14 cellular contexts compared by ENCODE assay signal in the genomic region with DNA sequence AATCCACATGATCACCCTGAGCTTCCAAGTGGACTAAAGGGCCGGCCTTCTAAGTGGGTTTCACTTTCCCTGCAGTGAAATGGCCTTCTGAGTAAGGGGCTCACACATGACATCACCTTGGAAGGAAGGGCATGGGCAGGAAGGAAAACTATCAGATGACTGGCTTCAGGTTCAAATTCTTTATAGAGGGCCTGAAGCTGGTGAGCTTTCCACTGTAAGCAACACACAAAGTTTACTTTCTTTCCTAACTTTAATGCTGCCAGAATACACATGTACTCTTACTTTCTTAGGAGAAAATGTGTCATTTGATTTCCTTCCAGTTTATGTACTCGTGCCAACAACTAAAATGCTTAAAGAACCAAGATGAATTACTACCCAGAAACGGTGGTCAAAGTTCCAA.
DNase-seq lines count a peak whose midpoint lies in the region; ATAC-seq and TF ChIP-seq lines count a peak whose summit lies in the region.
"Had no signal": no experiment of that assay in that cellular context is flagged by ENCODE, and none has a peak within 500 bp of the region (broad histone marks: within the 10 kb centered on the region; RNA-seq: fewer than 3 reads in every experiment).

No MANE protein-coding gene starts in this region.

- H3K4me1 ChIP-seq in breast epithelium: peaks cover 0 to 23% of the 10 kb centered on the region in 2 donors
- H3K4me1 ChIP-seq in body of pancreas: peaks cover 51% of the 10 kb centered on the region
- peaks cover 10 to 36% of the 10 kb centered on the region in 2 donors for H3K4me1 ChIP-seq in lung (ENCODE audit: control insufficient read depth in 2 of 2, insufficient read depth in 2 of 2, low read length in 2 of 2)
- H3K4me1 ChIP-seq in tibial artery: peaks cover 0 to 99% (median 50%) of the 10 kb centered on the region in 4 donors

- no peak overlapping the region for H3K27ac Mint-ChIP-seq in MCF 10A (ENCODE audit: low read depth, unreplicated experiment)
- H3K27ac Mint-ChIP-seq: T-helper 1 cell treated with Interleukin-12 subunit alpha and Interleukin-12 subunit beta and Interleukin-4 antibody, amounts not matched to agents 30 μg/mL and 1 μg/mL, for 36 hours had no signal

- H3K4me1 Mint-ChIP-seq in MCF 10A (ENCODE audit: insufficient read depth, unreplicated experiment): peaks cover 21% of the 10 kb centered on the region

- DNase-seq in breast epithelium (ENCODE audit: low spot score in 2 of 2) (no peak), MCF 10A (ENCODE audit: unreplicated experiment) (no peak), body of pancreas (no peak), lung (ENCODE audit: low spot score) (no peak), tibial artery (no peak), SHP77 (lab: John Stamatoyannopoulos, UW) (no peak), activated gamma-delta T cell treated with Interleukin-2 at 50 U/mL for 16 hours (no peak)
- DNase-seq: cerebellar nuclear complex, foreskin melanocyte, GDM1, left cardiac atrium had no signal

- TF ChIP-seq POLR2A in breast epithelium (IDR thresholded peaks at IDR 0.05) (no peak), body of pancreas (IDR thresholded peaks at IDR 0.05) (no peak)

- H3K27me3 Mint-ChIP-seq in MCF 10A (ENCODE audit: insufficient read depth, unreplicated experiment): no peaks in the 10 kb centered on the region

- H3K36me3 ChIP-seq in breast epithelium: no peaks in the 10 kb centered on the region
- peaks cover 0 to 2% of the 10 kb centered on the region in 2 donors for H3K36me3 ChIP-seq in body of pancreas (replicated peaks in 1 of 2; ENCODE audit: insufficient read depth in 1 of 2, low read depth in 2 of 2)
- H3K36me3 ChIP-seq in lung (ENCODE audit: control insufficient read depth in 2 of 2, insufficient read depth in 2 of 2, low read length in 2 of 2): peaks cover 4 to 7% of the 10 kb centered on the region in 2 donors
- peaks cover 6 to 16% (median 13%) of the 10 kb centered on the region in 3 donors for H3K36me3 ChIP-seq in tibial artery

- TF ChIP-seq CTCF in breast epithelium (IDR thresholded peaks at IDR 0.05) (no peak), MCF 10A (IDR thresholded peaks at IDR 0.05; ENCODE audit: unreplicated experiment) (no peak), body of pancreas (IDR thresholded peaks at IDR 0.05) (no peak), lung (IDR thresholded peaks at IDR 0.05; ENCODE audit: control extremely low read depth, extremely low read depth) (no peak), tibial artery (IDR thresholded peaks at IDR 0.05) (no peak)

- POLR2A ChIA-PET in MCF 10A (lab: Yijun Ruan, JAX): no interaction called here

- no peak overlapping the region for H3K4me3 Mint-ChIP-seq in MCF 10A (ENCODE audit: unreplicated experiment)
- H3K4me3 Mint-ChIP-seq: T-helper 1 cell treated with Interleukin-12 subunit alpha and Interleukin-12 subunit beta and Interleukin-4 antibody, amounts not matched to agents 30 μg/mL and 1 μg/mL, for 36 hours had no signal

- no TSS peak for BruUV-seq in MCF 10A (replicated peaks; lab: Mats Ljungman, UMichigan)

- no peak overlapping the region for H3K4me3 ChIP-seq in breast epithelium
- no peak overlapping the region for H3K4me3 ChIP-seq in body of pancreas
- no peak overlapping the region for H3K4me3 ChIP-seq in lung
- peak overlapping the region; percentile 2 to 28 for H3K4me3 ChIP-seq in tibial artery
- H3K4me3 ChIP-seq: tibial nerve had no signal

- peak; percentile 34 for ATAC-seq in body of pancreas
- ATAC-seq in lung (ENCODE audit: insufficient read depth, low FRiP score): no peak
- ATAC-seq in GM19328 (IDR thresholded peaks at IDR 0.05; ENCODE audit: unreplicated experiment): no peak

- no peaks in the 10 kb centered on the region for H3K36me3 Mint-ChIP-seq in MCF 10A (ENCODE audit: insufficient read depth, unreplicated experiment)

- intact Hi-C loops in breast epithelium (cut with DNase I; ENCODE audit: low total_unique reads): no loop called here
- intact Hi-C loops in MCF 10A (cut with micrococcal nuclease): no loop called here
- intact Hi-C loops in body of pancreas (cut with DNase I): no loop called here
- intact Hi-C loops in tibial artery (cut with DNase I; ENCODE audit: low total_unique reads): no loop called here

- H3K27me3 ChIP-seq in breast epithelium (no peaks in the 10 kb centered on the region), body of pancreas (no peaks in the 10 kb centered on the region), lung (ENCODE audit: control insufficient read depth, insufficient read depth) (no peaks in the 10 kb centered on the region), tibial artery (no peaks in the 10 kb centered on the region)
- H3K27me3 ChIP-seq: tibial nerve had no signal

- CTCF ChIA-PET in MCF 10A (lab: Yijun Ruan, JAX): no interaction called here

- H3K9me3 ChIP-seq in breast epithelium (no peaks in the 10 kb centered on the region), body of pancreas (no peaks in the 10 kb centered on the region), lung (ENCODE audit: control insufficient read depth in 2 of 2, insufficient read depth in 1 of 2, low read length in 1 of 2) (no peaks in the 10 kb centered on the region), tibial artery (no peaks in the 10 kb centered on the region)
- H3K9me3 ChIP-seq: tibial nerve had no signal

- H3K27ac ChIP-seq in breast epithelium: peak overlapping the region; percentile 14 to 67
- peak overlapping the region; percentile 14 to 65 (median 50) for H3K27ac ChIP-seq in body of pancreas
- peak overlapping the region; percentile 33 to 77 for H3K27ac ChIP-seq in lung (ENCODE audit: low read depth in 1 of 2, low read length in 1 of 2)
- peak overlapping the region; percentile 59 to 61 for H3K27ac ChIP-seq in tibial artery

- WGBS in body of pancreas, 2 donors: 18 to 35% methylated on average over 3 of the region's 3 CpGs
- 30 to 56% methylated on average over 3 of the region's 3 CpGs for WGBS in lung, 2 donors

- no peaks in the 10 kb centered on the region for H3K9me3 Mint-ChIP-seq in MCF 10A (ENCODE audit: unreplicated experiment)
- H3K9me3 Mint-ChIP-seq: T-helper 1 cell treated with Interleukin-12 subunit alpha and Interleukin-12 subunit beta and Interleukin-4 antibody, amounts not matched to agents 30 μg/mL and 1 μg/mL, for 36 hours had no signal

Comparison
In these comparisons a context has a peak if more than half of its experiments do, and no peak if none do; other contexts are left out.
1. H3K4me3 ChIP-seq: peak in tibial artery (2 of 2); none in breast epithelium (0 of 3), body of pancreas (0 of 2) and lung (single experiment).
2. Peak in every context shown above with its lines, with median percentiles within 50 percentile points of each other: H3K27ac ChIP-seq.